Comparison of ENCODE assay signal across 33 cellular contexts in genomic region chr2:61338447-61338846, GRCh38.
"Had no signal": no experiment of that assay in that cellular context is flagged by ENCODE, and none has a peak within 500 bp of the region (broad histone marks: within the 10 kb centered on the region; RNA-seq: fewer than 3 reads in every experiment).

No MANE protein-coding gene starts in this region.

- FAIRE-seq: bronchial epithelial cell, colon had no signal

- H3K27ac ChIP-seq: adrenal gland, esophagus muscularis mucosa, heart left ventricle, WERI-Rb-1 had no signal

- H3K27me3 Mint-ChIP-seq: activated B cell treated with CpG ODN at 0.5 μM for 24 hours; activated naive CD4-positive, alpha-beta T cell treated with anti-CD3 and anti-CD28 coated beads, Interleukin-2, amount 50 U/mL, for 24 hours; activated T-cell treated with anti-CD3 and anti-CD28 coated beads, Interleukin-2, amount 50 U/mL, for 24 hours; brain; central memory CD8-positive, alpha-beta T cell; effector memory CD8-positive, alpha-beta T cell; T-helper 17 cell had no signal

- H3K9me3 Mint-ChIP-seq: activated B cell treated with CpG ODN at 0.5 μM for 24 hours; activated naive CD4-positive, alpha-beta T cell treated with anti-CD3 and anti-CD28 coated beads for 36 hours; activated naive CD4-positive, alpha-beta T cell treated with anti-CD3 and anti-CD28 coated beads, Interleukin-2, amount 50 U/mL, for 24 hours; activated T-cell treated with anti-CD3 and anti-CD28 coated beads, Interleukin-2, amount 50 U/mL, for 24 hours; activated T-cell treated with anti-CD3 and anti-CD28 coated beads, Interleukin-2, amount 50 U/mL, for 72 hours; central memory CD8-positive, alpha-beta T cell; effector memory CD8-positive, alpha-beta T cell; T-helper 2 cell treated with Interferon-gamma antibody and Interleukin-4, amounts not matched to agents 5 μg/mL and 100 μg/mL, for 36 hours had no signal

- H3K4me3 ChIP-seq: adrenal gland, esophagus muscularis mucosa, heart left ventricle had no signal

- DNase-seq: activated B cell treated with CpG ODN at 0.5 μM for 24 hours; activated CD4-positive, alpha-beta T cell treated with anti-CD3 and anti-CD28 coated beads for 48 hours; activated CD4-positive, alpha-beta T cell treated with anti-CD3 and anti-CD28 coated beads, Interleukin-2, amount 50 U/mL, for 1 hour; activated CD4-positive, alpha-beta T cell treated with anti-CD3 and anti-CD28 coated beads, Interleukin-2, amount 50 U/mL, for 48 hours; activated CD8-positive, alpha-beta memory T cell treated with anti-CD3 and anti-CD28 coated beads, Interleukin-2, amount 50 U/mL, for 48 hours; activated effector memory CD4-positive, alpha-beta T cell treated with Interleukin-2 at 50 U/mL for 16 hours; activated gamma-delta T cell treated with Interleukin-2 at 50 U/mL for 16 hours; activated naive CD4-positive, alpha-beta T cell treated with anti-CD3 and anti-CD28 coated beads for 36 hours; activated T-cell treated with anti-CD3 and anti-CD28 coated beads for 4 hours; activated T-cell treated with anti-CD3 and anti-CD28 coated beads, Interleukin-2, amount 50 U/mL, for 24 hours; activated T-cell treated with anti-CD3 and anti-CD28 coated beads, Interleukin-2, amount 50 U/mL, for 72 hours; adrenal gland; amygdala; aorta; cortex of kidney; dermis blood vessel endothelial cell; effector CD4-positive, alpha-beta T cell; effector memory CD8-positive, alpha-beta T cell; erythroblast; foreskin melanocyte; heart left ventricle; T-helper 1 cell; T-helper 17 cell; T1000; WERI-Rb-1 had no signal

- H3K27me3 ChIP-seq: adrenal gland, esophagus muscularis mucosa, heart left ventricle had no signal

- ATAC-seq: activated CD4-positive, CD25-positive, alpha-beta regulatory T cell treated with anti-CD3 and anti-CD28 coated beads, Interleukin-2, amount 50 U/mL, for 24 hours; activated T-cell treated with anti-CD3 and anti-CD28 coated beads, Interleukin-2, amount 50 U/mL, for 72 hours; effector memory CD8-positive, alpha-beta T cell; heart left ventricle; T-helper 17 cell had no signal

- H3K27ac Mint-ChIP-seq: activated B cell treated with CpG ODN at 0.5 μM for 24 hours; activated naive CD4-positive, alpha-beta T cell treated with anti-CD3 and anti-CD28 coated beads for 36 hours; activated naive CD4-positive, alpha-beta T cell treated with anti-CD3 and anti-CD28 coated beads, Interleukin-2, amount 50 U/mL, for 24 hours; brain; T-helper 17 cell; T-helper 2 cell treated with Interferon-gamma antibody and Interleukin-4, amounts not matched to agents 5 μg/mL and 100 μg/mL, for 36 hours had no signal

- H3K4me3 Mint-ChIP-seq: activated B cell treated with CpG ODN at 0.5 μM for 24 hours; activated naive CD4-positive, alpha-beta T cell treated with anti-CD3 and anti-CD28 coated beads for 36 hours; activated naive CD4-positive, alpha-beta T cell treated with anti-CD3 and anti-CD28 coated beads, Interleukin-2, amount 50 U/mL, for 24 hours; activated T-cell treated with anti-CD3 and anti-CD28 coated beads, Interleukin-2, amount 50 U/mL, for 24 hours; activated T-cell treated with anti-CD3 and anti-CD28 coated beads, Interleukin-2, amount 50 U/mL, for 72 hours; brain; central memory CD8-positive, alpha-beta T cell; effector memory CD8-positive, alpha-beta T cell; T-helper 17 cell; T-helper 2 cell treated with Interferon-gamma antibody and Interleukin-4, amounts not matched to agents 5 μg/mL and 100 μg/mL, for 36 hours had no signal

- H3K4me1 Mint-ChIP-seq: brain; central memory CD8-positive, alpha-beta T cell had no signal
